23 cellular contexts compared by ENCODE assay signal in genomic region chr2:174392706-174393105, GRCh38. TPM values are rescaled to one million over a fixed set of nuclear protein-coding genes. Genes with fewer than 3 reads are reported as not detected.
A peak's percentile ranks its signal among the peaks of the same experiment; 100 is the strongest.
DNase-seq lines count a peak whose midpoint lies in the region; ATAC-seq and TF ChIP-seq lines count a peak whose summit lies in the region.
"Had no signal": no experiment of that assay in that cellular context is flagged by ENCODE, and none has a peak within 500 bp of the region (broad histone marks: within the 10 kb centered on the region; RNA-seq: fewer than 3 reads in every experiment).

No MANE protein-coding gene starts in this region.

- peaks cover 18% of the 10 kb centered on the region for H3K36me3 Mint-ChIP-seq in activated naive CD4-positive, alpha-beta T cell treated with anti-CD3 and anti-CD28 coated beads, Interleukin-2, amount 50 U/mL, for 24 hours
- H3K36me3 Mint-ChIP-seq in T-cell (peaks cover 40% of the 10 kb centered on the region), type B pancreatic cell (peaks cover 21% of the 10 kb centered on the region)
- peaks cover 42% of the 10 kb centered on the region for H3K36me3 Mint-ChIP-seq in activated CD4-positive, alpha-beta T cell treated with anti-CD3 and anti-CD28 coated beads, Interleukin-2, amount 10 ng/mL, durations not matched to agents 7 days and 5 days (ENCODE audit: low read depth)
- H3K36me3 Mint-ChIP-seq in stimulated activated memory B cell treated with anti-CD40 and anti-IgM and Interleukin-4, amounts not matched to agents 10 μg/mL and 1 μg/mL and 100 μg/mL, for 72 hours, result peaks cover 41% of the 10 kb centered on the region

- no peak for DNase-seq in activated naive CD4-positive, alpha-beta T cell treated with anti-CD3 and anti-CD28 coated beads, Interleukin-2, amount 50 U/mL, for 16 hours
- DNase-seq in T-cell (no peak), fibroblast of peridontal ligament (ENCODE audit: extremely low read depth) (peak; percentile 2), type B pancreatic cell (ENCODE audit: extremely low spot score, unreplicated experiment) (no peak)
- DNase-seq in activated CD4-positive, alpha-beta T cell treated with anti-CD3 and anti-CD28 coated beads, Interleukin-2, amount 10 ng/mL, durations not matched to agents 7 days and 5 days, result no peak
- no peak for DNase-seq in activated effector memory CD4-positive, alpha-beta T cell treated with anti-CD3 and anti-CD28 coated beads, Interleukin-2, amount 50 U/mL, for 16 hours
- DNase-seq: activated naive CD4-positive, alpha-beta T cell; aorta; dorsolateral prefrontal cortex; EL; foreskin fibroblast; mucosa of descending colon; NCI-H446; nucleus accumbens; Right ventricle myocardium superior; stimulated activated CD4-positive, alpha-beta T cell treated with anti-CD3 and anti-CD28 coated beads, Interleukin-2, amount 100 ng/mL, for 48 hours; stimulated activated naive CD8-positive, alpha-beta T cell treated with anti-CD3 and anti-CD28 coated beads, Interleukin-15, Interleukin-2, amounts not matched to agents 100 U/mL and 50 U/mL, for 24 hours; SW 1271; transverse colon had no signal

- peak overlapping the region; percentile 41 for H3K4me3 Mint-ChIP-seq in activated naive CD4-positive, alpha-beta T cell treated with anti-CD3 and anti-CD28 coated beads, Interleukin-2, amount 50 U/mL, for 24 hours
- H3K4me3 Mint-ChIP-seq in T-cell (peak overlapping the region in 2 of 3 donors; percentile 18 to 31), type B pancreatic cell (peak overlapping the region; percentile 55)
- H3K4me3 Mint-ChIP-seq in activated CD4-positive, alpha-beta T cell treated with anti-CD3 and anti-CD28 coated beads, Interleukin-2, amount 10 ng/mL, durations not matched to agents 7 days and 5 days, result no peak overlapping the region
- no peak overlapping the region for H3K4me3 Mint-ChIP-seq in stimulated activated memory B cell treated with anti-CD40 and anti-IgM and Interleukin-4, amounts not matched to agents 10 μg/mL and 1 μg/mL and 100 μg/mL, for 72 hours

- POLR2A ChIA-PET in T-cell (lab: Charles Lee), result interaction anchor here in 1 of 2 donors (0.5 to 1.1 kb wide), 2 partner anchors 10 to 20 kb away, joined by 3 to 15 read pairs; no protein-coding TSS in a partner anchor
- POLR2A ChIA-PET in activated CD4-positive, alpha-beta T cell treated with anti-CD3 and anti-CD28 coated beads, Interleukin-2, amount 10 ng/mL, durations not matched to agents 7 days and 5 days (lab: Charles Lee), result no interaction called here

- H3K4me1 Mint-ChIP-seq in activated naive CD4-positive, alpha-beta T cell treated with anti-CD3 and anti-CD28 coated beads, Interleukin-2, amount 50 U/mL, for 24 hours, result peaks cover 69% of the 10 kb centered on the region
- H3K4me1 Mint-ChIP-seq in T-cell (peaks cover 64 to 82% (median 73%) of the 10 kb centered on the region in 3 donors), type B pancreatic cell (ENCODE audit: unreplicated experiment) (peaks cover 19% of the 10 kb centered on the region)
- peaks cover 44% of the 10 kb centered on the region for H3K4me1 Mint-ChIP-seq in activated CD4-positive, alpha-beta T cell treated with anti-CD3 and anti-CD28 coated beads, Interleukin-2, amount 10 ng/mL, durations not matched to agents 7 days and 5 days
- peaks cover 44% of the 10 kb centered on the region for H3K4me1 Mint-ChIP-seq in stimulated activated memory B cell treated with anti-CD40 and anti-IgM and Interleukin-4, amounts not matched to agents 10 μg/mL and 1 μg/mL and 100 μg/mL, for 72 hours

- CTCF ChIA-PET in T-cell (lab: Charles Lee), result interaction anchor here in 1 of 2 donors (1.2 kb wide), 1 partner anchor 51 kb away, joined by 6 read pairs; no protein-coding TSS in a partner anchor
- CTCF ChIA-PET in activated CD4-positive, alpha-beta T cell treated with anti-CD3 and anti-CD28 coated beads, Interleukin-2, amount 10 ng/mL, durations not matched to agents 7 days and 5 days (lab: Charles Lee), result interaction anchor here (1.1 kb wide), 2 partner anchors 10 to 20 kb away, joined by 3 to 4 read pairs; no protein-coding TSS in a partner anchor

- H3K27me3 Mint-ChIP-seq in activated naive CD4-positive, alpha-beta T cell treated with anti-CD3 and anti-CD28 coated beads, Interleukin-2, amount 50 U/mL, for 24 hours, result no peaks in the 10 kb centered on the region
- H3K27me3 Mint-ChIP-seq in T-cell (no peaks in the 10 kb centered on the region), type B pancreatic cell (no peaks in the 10 kb centered on the region)
- H3K27me3 Mint-ChIP-seq in activated CD4-positive, alpha-beta T cell treated with anti-CD3 and anti-CD28 coated beads, Interleukin-2, amount 10 ng/mL, durations not matched to agents 7 days and 5 days, result no peaks in the 10 kb centered on the region
- H3K27me3 Mint-ChIP-seq in stimulated activated memory B cell treated with anti-CD40 and anti-IgM and Interleukin-4, amounts not matched to agents 10 μg/mL and 1 μg/mL and 100 μg/mL, for 72 hours, result no peaks in the 10 kb centered on the region

- no peak for TF ChIP-seq CTCF in type B pancreatic cell (conservative IDR thresholded peaks at IDR 0.05)

- no peak for ATAC-seq in T-cell (replicated peaks in 1 of 4)
- no peak for ATAC-seq in stimulated activated memory B cell treated with anti-CD40 and anti-IgM and Interleukin-4, amounts not matched to agents 10 μg/mL and 1 μg/mL and 100 μg/mL, for 72 hours
- ATAC-seq: mucosa of descending colon; stimulated activated naive CD8-positive, alpha-beta T cell treated with anti-CD3 and anti-CD28 coated beads, Interleukin-15, Interleukin-2, amounts not matched to agents 100 U/mL and 50 U/mL, for 24 hours had no signal

- no peaks in the 10 kb centered on the region for H3K9me3 Mint-ChIP-seq in activated naive CD4-positive, alpha-beta T cell treated with anti-CD3 and anti-CD28 coated beads, Interleukin-2, amount 50 U/mL, for 24 hours
- H3K9me3 Mint-ChIP-seq in T-cell (no peaks in the 10 kb centered on the region), type B pancreatic cell (no peaks in the 10 kb centered on the region)
- no peaks in the 10 kb centered on the region for H3K9me3 Mint-ChIP-seq in activated CD4-positive, alpha-beta T cell treated with anti-CD3 and anti-CD28 coated beads, Interleukin-2, amount 10 ng/mL, durations not matched to agents 7 days and 5 days
- H3K9me3 Mint-ChIP-seq in stimulated activated memory B cell treated with anti-CD40 and anti-IgM and Interleukin-4, amounts not matched to agents 10 μg/mL and 1 μg/mL and 100 μg/mL, for 72 hours, result peaks cover 3% of the 10 kb centered on the region

- H3K27ac Mint-ChIP-seq in activated naive CD4-positive, alpha-beta T cell treated with anti-CD3 and anti-CD28 coated beads, Interleukin-2, amount 50 U/mL, for 24 hours, result peak overlapping the region; percentile 23
- H3K27ac Mint-ChIP-seq in T-cell (peak overlapping the region in 1 of 2 donors; percentile 68), type B pancreatic cell (peak overlapping the region; percentile 58)
- H3K27ac Mint-ChIP-seq in activated CD4-positive, alpha-beta T cell treated with anti-CD3 and anti-CD28 coated beads, Interleukin-2, amount 10 ng/mL, durations not matched to agents 7 days and 5 days, result no peak overlapping the region
- H3K27ac Mint-ChIP-seq in stimulated activated memory B cell treated with anti-CD40 and anti-IgM and Interleukin-4, amounts not matched to agents 10 μg/mL and 1 μg/mL and 100 μg/mL, for 72 hours, result no peak overlapping the region

RNA-seq across cellular contexts. Expression of gene SCRN3, which starts 2.8 kb away (rescaled TPM):
- total RNA-seq in T-cell (10 to 100 TPM; 11.3 to 17.9 (median 14.8) TPM), type B pancreatic cell (ENCODE audit: low replicate concordance) (23.2 and 25.9 TPM in 2 replicates)
- 10 to 100 TPM; 16.8 to 16.9 TPM for total RNA-seq in activated CD4-positive, alpha-beta T cell treated with anti-CD3 and anti-CD28 coated beads, Interleukin-2, amount 10 ng/mL, durations not matched to agents 7 days and 5 days

RNA-seq across cellular contexts. Expression of gene SP9, which starts 58.0 kb away (rescaled TPM):
- total RNA-seq in T-cell (not detected), type B pancreatic cell (ENCODE audit: low replicate concordance) (0.56 TPM in 1 of 2 replicates, not detected in the other)
- total RNA-seq in activated CD4-positive, alpha-beta T cell treated with anti-CD3 and anti-CD28 coated beads, Interleukin-2, amount 10 ng/mL, durations not matched to agents 7 days and 5 days, result not detected
- total RNA-seq: aorta, hepatocyte, liver, mucosa of descending colon, Right ventricle myocardium superior, transverse colon had no signal

Comparison
In these comparisons a context has a peak if more than half of its experiments do, and no peak if none do; other contexts are left out.
1. H3K27ac Mint-ChIP-seq: peak in activated naive CD4-positive, alpha-beta T cell treated with anti-CD3 and anti-CD28 coated beads, Interleukin-2, amount 50 U/mL, for 24 hours (single experiment) and type B pancreatic cell (single experiment); none in activated CD4-positive, alpha-beta T cell treated with anti-CD3 and anti-CD28 coated beads, Interleukin-2, amount 10 ng/mL, durations not matched to agents 7 days and 5 days (single experiment) and stimulated activated memory B cell treated with anti-CD40 and anti-IgM and Interleukin-4, amounts not matched to agents 10 μg/mL and 1 μg/mL and 100 μg/mL, for 72 hours (single experiment).
2. H3K4me3 Mint-ChIP-seq: peak in activated naive CD4-positive, alpha-beta T cell treated with anti-CD3 and anti-CD28 coated beads, Interleukin-2, amount 50 U/mL, for 24 hours (single experiment), T-cell (2 of 3) and type B pancreatic cell (single experiment); none in activated CD4-positive, alpha-beta T cell treated with anti-CD3 and anti-CD28 coated beads, Interleukin-2, amount 10 ng/mL, durations not matched to agents 7 days and 5 days (single experiment) and stimulated activated memory B cell treated with anti-CD40 and anti-IgM and Interleukin-4, amounts not matched to agents 10 μg/mL and 1 μg/mL and 100 μg/mL, for 72 hours (single experiment).